ENCODE assay signal across 20 cellular contexts in the genomic region with DNA sequence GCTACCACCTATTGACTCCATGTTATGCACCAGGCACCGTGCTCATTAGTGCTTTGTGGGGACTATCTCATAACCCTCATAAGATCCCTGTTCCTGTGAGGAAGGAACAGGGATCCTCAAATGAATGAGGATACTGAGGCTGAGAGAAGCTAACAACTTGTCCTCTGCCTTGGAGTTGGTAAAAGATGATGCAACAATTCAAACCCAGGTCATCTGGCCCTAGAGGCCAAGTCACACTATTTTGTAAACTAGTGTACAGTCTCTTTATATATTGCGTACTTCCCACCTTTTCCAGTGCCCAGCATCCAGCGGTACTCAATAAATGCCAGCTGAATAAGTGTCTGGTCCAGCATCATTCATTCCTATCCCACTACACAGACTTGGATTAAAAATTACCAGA.
DNase-seq lines count a peak whose midpoint lies in the region; ATAC-seq, FAIRE-seq and TF ChIP-seq lines count a peak whose summit lies in the region.
"Had no signal": no experiment of that assay in that cellular context is flagged by ENCODE, and none has a peak within 500 bp of the region (broad histone marks: within the 10 kb centered on the region; RNA-seq: fewer than 3 reads in every experiment).

No MANE protein-coding gene starts in this region.

- H3K4me3 ChIP-seq in HepG2 (replicated peaks in 1 of 3; ENCODE audit: insufficient read depth in 1 of 3, low read depth in 2 of 3, low read length in 3 of 3) (no peak overlapping the region), right lobe of liver (no peak overlapping the region), GM12878 (no peak overlapping the region)
- H3K4me3 ChIP-seq: A549; BLaER1 treated with 17β-estradiol and CSF1 and Interleukin-3, amounts not matched to agents 10 nM and 100 nM had no signal

- no peak for TF ChIP-seq CTCF in HepG2 (CRISPR knock-in tag; IDR thresholded peaks at IDR 0.05)
- TF ChIP-seq CTCF in right lobe of liver (IDR thresholded peaks at IDR 0.05): no peak
- TF ChIP-seq CTCF in GM12878 (IDR thresholded peaks at IDR 0.05 in 2 of 3, conservative IDR thresholded peaks at IDR 0.05 in 1 of 3; ENCODE audit: control insufficient read depth in 2 of 3, extremely low read depth in 1 of 3, insufficient read depth in 1 of 3, low read depth in 3 of 3, low read length in 3 of 3): no peak

- 23% methylated on average over 3 of the region's 3 CpGs for WGBS in HepG2 (ENCODE audit: low lambda C conversion rate)
- WGBS in right lobe of liver (ENCODE audit: insufficient coverage, low coverage, low lambda C conversion rate, missing lambda C conversion rate): 84% methylated on average over 2 of the region's 3 CpGs
- 78% methylated on average over 3 of the region's 3 CpGs for WGBS in GM12878 (ENCODE audit: insufficient coverage, insufficient replicate concordance, low lambda C conversion rate, missing lambda C conversion rate)

- no peak for TF ChIP-seq EP300 in HepG2 (IDR thresholded peaks at IDR 0.05; ENCODE audit: low read depth in 2 of 2, low read length in 2 of 2)
- TF ChIP-seq EP300 in HepG2 (CRISPR knock-in tag; IDR thresholded peaks at IDR 0.05; ENCODE audit: borderline replicate concordance): no peak
- TF ChIP-seq EP300 in GM12878 (IDR thresholded peaks at IDR 0.05; ENCODE audit: borderline replicate concordance in 1 of 2, control insufficient read depth in 1 of 2, low read depth in 2 of 2, low read length in 2 of 2): no peak

- no TSS peak for BruUV-seq in HepG2 (replicated peaks; lab: Mats Ljungman, UMichigan)
- BruUV-seq in GM12878 (replicated peaks; lab: Mats Ljungman, UMichigan): no TSS peak

- H3K9me3 ChIP-seq in HepG2 (ENCODE audit: low read length): no peaks in the 10 kb centered on the region
- H3K9me3 ChIP-seq in right lobe of liver: no peaks in the 10 kb centered on the region
- no peaks in the 10 kb centered on the region for H3K9me3 ChIP-seq in GM12878 (replicated peaks; ENCODE audit: control insufficient read depth, insufficient read depth, low read length)
- H3K9me3 ChIP-seq: A549; BLaER1 treated with 17β-estradiol and CSF1 and Interleukin-3, amounts not matched to agents 10 nM and 100 nM had no signal

- no peaks in the 10 kb centered on the region for H3K4me1 ChIP-seq in HepG2 (ENCODE audit: insufficient read depth, low read length)
- no peaks in the 10 kb centered on the region for H3K4me1 ChIP-seq in right lobe of liver
- H3K4me1 ChIP-seq in GM12878 (ENCODE audit: control insufficient read depth, insufficient read depth, low read length): peaks cover 23% of the 10 kb centered on the region
- H3K4me1 ChIP-seq: A549 had no signal

- H3K36me3 ChIP-seq in HepG2 (replicated peaks in 1 of 2; ENCODE audit: control insufficient read depth in 1 of 2, insufficient read depth in 2 of 2, low read length in 2 of 2) (no peaks in the 10 kb centered on the region), right lobe of liver (no peaks in the 10 kb centered on the region), GM12878 (ENCODE audit: control insufficient read depth in 2 of 2, insufficient read depth in 2 of 2, low read length in 1 of 2) (no peaks in the 10 kb centered on the region)
- H3K36me3 ChIP-seq: BLaER1 treated with 17β-estradiol and CSF1 and Interleukin-3, amounts not matched to agents 10 nM and 100 nM had no signal

- H3K27ac ChIP-seq in HepG2 (ENCODE audit: extremely low read length, insufficient read depth, low read length) (no peak overlapping the region), right lobe of liver (no peak overlapping the region), GM12878 (ENCODE audit: control insufficient read depth, insufficient read depth) (no peak overlapping the region)
- H3K27ac ChIP-seq: 22Rv1; A549; BLaER1 treated with 17β-estradiol and CSF1 and Interleukin-3, amounts not matched to agents 10 nM and 100 nM; C4-2B had no signal

- DNase-seq in HepG2 (ENCODE audit: low spot score) (no peak), right lobe of liver (no peak), GM12878 (ENCODE audit: low read depth, low spot score) (no peak), DMS153 treated with DMSO at 0.1 percent for 48 hours (lab: John Stamatoyannopoulos, UW; ENCODE audit: unreplicated experiment) (no peak), NCI-H748 (lab: John Stamatoyannopoulos, UW; ENCODE audit: unreplicated experiment) (no peak)
- DNase-seq: AML-193; CD4-positive, alpha-beta T cell; CD8-positive, alpha-beta memory T cell; COR-L47; DMS 273 treated with DMSO at 0.1 percent for 48 hours; DMS153; DMS79 treated with DMSO at 0.1 percent for 48 hours; GF-D8 had no signal

- intact Hi-C loops in HepG2 (cut with micrococcal nuclease; ENCODE audit: unreplicated experiment): no loop called here
- intact Hi-C loops in right lobe of liver (cut with DNase I): no loop called here
- intact Hi-C loops in GM12878 (cut with micrococcal nuclease; ENCODE audit: unreplicated experiment): no loop called here

- H2AFZ ChIP-seq in HepG2 (ENCODE audit: low read length) (no peak overlapping the region), GM12878 (ENCODE audit: control insufficient read depth, low read depth, low read length) (peak overlapping the region; percentile 79)

- H3K79me2 ChIP-seq in HepG2 (ENCODE audit: insufficient read depth, low read length) (no peaks in the 10 kb centered on the region), GM12878 (ENCODE audit: control insufficient read depth, insufficient read depth, low read length) (no peaks in the 10 kb centered on the region)

- H3K27me3 ChIP-seq in HepG2 (ENCODE audit: control insufficient read depth in 1 of 2, insufficient read depth in 2 of 2, low read length in 2 of 2) (peaks cover 0 to 25% of the 10 kb centered on the region in 2 experiments; a peak in 4 of 5 replicates), right lobe of liver (no peaks in the 10 kb centered on the region), GM12878 (replicated peaks in 1 of 2; ENCODE audit: control insufficient read depth in 2 of 2, insufficient read depth in 2 of 2, low read length in 1 of 2) (no peaks in the 10 kb centered on the region)
- H3K27me3 ChIP-seq: BLaER1 treated with 17β-estradiol and CSF1 and Interleukin-3, amounts not matched to agents 10 nM and 100 nM had no signal

- CTCF ChIA-PET in HepG2 (lab: Yijun Ruan, JAX; ENCODE audit: low intra/inter-chr PET ratio, low total read pairs): no interaction called here
- CTCF ChIA-PET in GM12878 (lab: Yijun Ruan, JAX): no interaction called here

- SMC1A ChIA-PET in GM12878 (lab: Charles Lee; ENCODE audit: uncharacterized antibody, unreplicated experiment): interaction anchor here (1.3 kb wide), 2 partner anchors 133 to 946 kb away, joined by 3 read pairs; no protein-coding TSS in a partner anchor

- H4K20me1 ChIP-seq in HepG2 (ENCODE audit: insufficient read depth, low read length) (no peaks in the 10 kb centered on the region), GM12878 (ENCODE audit: control insufficient read depth, insufficient read depth) (no peaks in the 10 kb centered on the region)
- H4K20me1 ChIP-seq: BLaER1 treated with 17β-estradiol and CSF1 and Interleukin-3, amounts not matched to agents 10 nM and 100 nM had no signal

- H3K9ac ChIP-seq in HepG2 (ENCODE audit: insufficient read depth, low read depth, low read length) (no peak overlapping the region), GM12878 (ENCODE audit: control insufficient read depth, insufficient read depth, low read length) (no peak overlapping the region)
- H3K9ac ChIP-seq: BLaER1 treated with 17β-estradiol and CSF1 and Interleukin-3, amounts not matched to agents 10 nM and 100 nM had no signal

- H3K4me2 ChIP-seq in HepG2 (ENCODE audit: low read depth, low read length): no peak overlapping the region
- H3K4me2 ChIP-seq in GM12878 (ENCODE audit: control insufficient read depth, insufficient read depth): no peak overlapping the region
- H3K4me2 ChIP-seq: A549 had no signal

- POLR2A ChIA-PET in HepG2 (lab: Yijun Ruan, JAX) (no interaction called here), GM12878 (lab: Charles Lee) (no interaction called here)

- TF ChIP-seq RAD21 in HepG2 (CRISPR knock-in tag; IDR thresholded peaks at IDR 0.05) (no peak), GM12878 (IDR thresholded peaks at IDR 0.05; ENCODE audit: insufficient read depth, low read depth, low read length) (no peak)

- TF ChIP-seq POLR2A in HepG2 (IDR thresholded peaks at IDR 0.05; ENCODE audit: insufficient read depth in 1 of 2, low read depth in 2 of 2, low read length in 2 of 2) (no peak), right lobe of liver (IDR thresholded peaks at IDR 0.05) (no peak), GM12878 (IDR thresholded peaks at IDR 0.05; ENCODE audit: low read depth, low read length) (no peak)

- in situ Hi-C loops in HepG2 (cut with HindIII; ENCODE audit: extremely low pct_ligation_motif_present, low pct_unique_long_range_greater_than_20kb) (no loop called here), GM12878 (cut with MboI) (loop anchor here (10.0 kb wide), 1 partner anchor 939 kb away; no protein-coding TSS in a partner anchor)

- ATAC-seq in HepG2: no peak
- no peak for ATAC-seq in right lobe of liver
- ATAC-seq in GM12878: no peak
- ATAC-seq: A549 had no signal

- no peak for FAIRE-seq in HepG2 (lab: Jason Lieb, UNC)
- no peak for FAIRE-seq in GM12878 (lab: Jason Lieb, UNC)
- FAIRE-seq: A549, G401.6, GM12892, GM18507 had no signal

- RAD21 ChIA-PET in GM12878 (lab: Charles Lee; ENCODE audit: unreplicated experiment): no interaction called here

TF ChIP-seq in HepG2, 621 proteins besides CTCF, POLR2A, EP300 and RAD21:
- TF ChIP-seq ATF7 (IDR thresholded peaks at IDR 0.05): peak; percentile 39; the same call in 1 of the 2 replicates
- TF ChIP-seq ATF7 (CRISPR knock-in tag; IDR thresholded peaks at IDR 0.05): no peak
- peak; percentile 41; the same call in 1 of the 2 replicates for TF ChIP-seq CEBPB (IDR thresholded peaks at IDR 0.05; ENCODE audit: borderline replicate concordance, low read depth, low read length)
- TF ChIP-seq ZNF253 (CRISPR knock-in tag; IDR thresholded peaks at IDR 0.05; ENCODE audit: borderline replicate concordance): no peak

TF ChIP-seq in GM12878, 131 proteins besides CTCF, POLR2A, EP300 and RAD21 (continues in another document):
- no peak for TF ChIP-seq CBX5 (IDR thresholded peaks at IDR 0.05; ENCODE audit: low read depth)
- TF ChIP-seq KDM1A (IDR thresholded peaks at IDR 0.05; ENCODE audit: borderline replicate concordance): no peak
- TF ChIP-seq ZNF217 (IDR thresholded peaks at IDR 0.05): no peak
- TF ChIP-seq TCF3 (IDR thresholded peaks at IDR 0.05; ENCODE audit: borderline replicate concordance, insufficient read depth, low read depth, low read length): no peak
- TF ChIP-seq HCFC1 (IDR thresholded peaks at IDR 0.05; ENCODE audit: low read length): no peak
- no peak for TF ChIP-seq MXI1 (IDR thresholded peaks at IDR 0.05; ENCODE audit: low read depth, low read length)
